ENCODE assay signal across 12 cellular contexts in the genomic region with DNA sequence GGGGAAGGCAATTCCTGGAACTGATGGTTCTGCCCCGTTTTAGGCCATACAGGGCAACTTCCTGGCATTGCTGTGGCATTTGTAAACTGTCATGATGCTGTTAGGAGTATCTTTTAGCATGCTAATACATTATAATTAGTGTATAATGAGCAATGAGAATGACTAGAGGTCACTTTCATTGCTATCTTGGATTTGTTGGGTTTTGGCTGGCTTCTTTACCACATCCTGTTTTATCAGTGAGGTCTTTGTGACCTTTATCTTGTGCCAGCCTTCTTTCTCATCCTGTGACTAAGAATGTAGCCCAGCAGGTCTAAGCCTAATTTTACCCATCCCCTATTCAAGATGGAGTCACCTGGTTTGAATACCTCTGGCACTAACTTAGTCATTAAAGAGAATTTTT. TPM values are rescaled to one million over a fixed set of nuclear protein-coding genes. Genes with fewer than 3 reads are reported as not detected.
DNase-seq lines count a peak whose midpoint lies in the region; ATAC-seq, FAIRE-seq and TF ChIP-seq lines count a peak whose summit lies in the region.
"Had no signal": no experiment of that assay in that cellular context is flagged by ENCODE, and none has a peak within 500 bp of the region (broad histone marks: within the 10 kb centered on the region; RNA-seq: fewer than 3 reads in every experiment).

No MANE protein-coding gene starts in this region.

- 0% methylated on average over 1 of the region's 1 CpG for WGBS in K562 (ENCODE audit: insufficient coverage, low coverage, missing lambda C conversion rate)
- WGBS in smooth muscle cell (ENCODE audit: low lambda C conversion rate), result 47% methylated on average over 1 of the region's 1 CpG

- TF ChIP-seq CTCF in K562 (IDR thresholded peaks at IDR 0.05 in 2 of 3, conservative IDR thresholded peaks at IDR 0.05 in 1 of 3; ENCODE audit: insufficient read depth in 2 of 3, low read depth in 1 of 3, low read length in 3 of 3) (no peak), smooth muscle cell (IDR thresholded peaks at IDR 0.05; ENCODE audit: borderline replicate concordance, insufficient read depth, poor library complexity, severe bottlenecking) (no peak)

- H3K27me3 Mint-ChIP-seq in activated T-cell treated with anti-CD3 and anti-CD28 coated beads, Interleukin-2, amount 50 U/mL, for 24 hours, result no peaks in the 10 kb centered on the region
- H3K27me3 Mint-ChIP-seq: B cell had no signal

- H3K4me1 Mint-ChIP-seq in activated T-cell treated with anti-CD3 and anti-CD28 coated beads, Interleukin-2, amount 50 U/mL, for 24 hours (ENCODE audit: low read depth), result peaks cover 77% of the 10 kb centered on the region

- H3K79me2 ChIP-seq in K562 (ENCODE audit: control insufficient read depth, insufficient read depth, low read length) (no peaks in the 10 kb centered on the region), smooth muscle cell (ENCODE audit: low read depth) (no peaks in the 10 kb centered on the region)

- H3F3A ChIP-seq in smooth muscle cell (ENCODE audit: low read depth), result no peaks in the 10 kb centered on the region

- H3K27me3 ChIP-seq in K562 (ENCODE audit: control insufficient read depth in 2 of 2, insufficient read depth in 2 of 2, low read length in 2 of 2) (no peaks in the 10 kb centered on the region), smooth muscle cell (ENCODE audit: low read depth) (no peaks in the 10 kb centered on the region)
- H3K27me3 ChIP-seq: neutrophil had no signal

- H3K4me1 ChIP-seq in K562 (replicated peaks in 1 of 2; ENCODE audit: control insufficient read depth in 2 of 2, insufficient read depth in 2 of 2, low read length in 2 of 2) (peaks cover 0 to 29% of the 10 kb centered on the region in 2 experiments; a peak in 3 of 5 replicates), smooth muscle cell (ENCODE audit: low read depth) (no peaks in the 10 kb centered on the region)

- no peak for DNase-seq in activated T-cell treated with anti-CD3 and anti-CD28 coated beads, Interleukin-2, amount 50 U/mL, for 24 hours
- DNase-seq in activated T-cell treated with anti-CD3 and anti-CD28 coated beads, Interleukin-2, amount 50 U/mL, for 1 hour, result no peak
- DNase-seq in OCI-M1 (lab: John Stamatoyannopoulos, UW) (peak; percentile 80), K562 (ENCODE audit: extremely low read depth in 1 of 4, low spot score in 3 of 4) (peak in 1 of 4 experiments; percentile 10), smooth muscle cell (lab: John Stamatoyannopoulos, UW; ENCODE audit: unreplicated experiment) (no peak), HuH-7.5 (ENCODE audit: low spot score) (no peak), SIG-M5 (lab: John Stamatoyannopoulos, UW) (no peak)

- ATAC-seq in K562 (no peak), HG03571 (IDR thresholded peaks at IDR 0.05; ENCODE audit: unreplicated experiment) (no peak)
- ATAC-seq: HepG2 had no signal

- H3K9ac ChIP-seq in K562 (ENCODE audit: insufficient read depth in 1 of 2, low read depth in 2 of 2, low read length in 2 of 2) (no peak overlapping the region), smooth muscle cell (ENCODE audit: low read depth) (no peak overlapping the region)

- no peaks in the 10 kb centered on the region for H3K9me1 ChIP-seq in K562 (ENCODE audit: control insufficient read depth, insufficient read depth, low read length)

- no peak overlapping the region for H3K4me2 ChIP-seq in K562 (ENCODE audit: insufficient read depth, low read length)
- peak overlapping the region; percentile 57 for H3K4me2 ChIP-seq in smooth muscle cell

- POLR2A ChIA-PET in K562 (lab: Yijun Ruan, JAX), result no interaction called here

- no peak for FAIRE-seq in K562 (lab: Jason Lieb, UNC)
- FAIRE-seq: colon, HepG2 had no signal

- peak overlapping the region; percentile 95 for H3K27ac Mint-ChIP-seq in activated T-cell treated with anti-CD3 and anti-CD28 coated beads, Interleukin-2, amount 50 U/mL, for 24 hours
- H3K27ac Mint-ChIP-seq: B cell had no signal

- TF ChIP-seq EP300 in K562 (IDR thresholded peaks at IDR 0.05; ENCODE audit: low read length), result 0 out of 2 replicates have a peak, but pooled peaks have one; percentile 15

- CTCF ChIA-PET in K562 (lab: Yijun Ruan, JAX; ENCODE audit: low intra/inter-chr PET ratio), result no interaction called here

- peaks cover 66% of the 10 kb centered on the region for H3K36me3 Mint-ChIP-seq in activated T-cell treated with anti-CD3 and anti-CD28 coated beads, Interleukin-2, amount 50 U/mL, for 24 hours (ENCODE audit: low read depth)

- H3K27ac ChIP-seq in K562 (ENCODE audit: extremely low read depth, low read depth, low read length), result no peak overlapping the region
- H3K27ac ChIP-seq in smooth muscle cell (ENCODE audit: low read depth), result peak overlapping the region; percentile 89
- H3K27ac ChIP-seq: neutrophil had no signal

- H3K4me3 Mint-ChIP-seq in activated T-cell treated with anti-CD3 and anti-CD28 coated beads, Interleukin-2, amount 50 U/mL, for 24 hours, result no peak overlapping the region
- H3K4me3 Mint-ChIP-seq: B cell had no signal

- H4K20me1 ChIP-seq in K562 (replicated peaks; ENCODE audit: control insufficient read depth, insufficient read depth, low read length) (no peaks in the 10 kb centered on the region), smooth muscle cell (ENCODE audit: low read depth) (no peaks in the 10 kb centered on the region)

- H3K36me3 ChIP-seq in K562 (ENCODE audit: control insufficient read depth, insufficient read depth, low read length) (no peaks in the 10 kb centered on the region), smooth muscle cell (ENCODE audit: low read depth) (no peaks in the 10 kb centered on the region)
- H3K36me3 ChIP-seq: neutrophil had no signal

- no peak for TF ChIP-seq POLR2A in K562 (conservative IDR thresholded peaks at IDR 0.05)

- peaks cover 4% of the 10 kb centered on the region for H3K9me3 ChIP-seq in K562 (replicated peaks; ENCODE audit: control insufficient read depth, insufficient read depth, low read depth, low read length)
- peaks cover 3% of the 10 kb centered on the region for H3K9me3 ChIP-seq in smooth muscle cell (replicated peaks; ENCODE audit: low read depth)

- no peak for TF ChIP-seq RAD21 in K562 (CRISPR knock-in tag; conservative IDR thresholded peaks at IDR 0.05 in 1 of 2, IDR thresholded peaks at IDR 0.05 in 1 of 2)

- no peak overlapping the region for H3K4me3 ChIP-seq in K562
- H3K4me3 ChIP-seq in smooth muscle cell, result no peak overlapping the region

- no TSS peak for BruUV-seq in K562 (replicated peaks; lab: Mats Ljungman, UMichigan)

- H3K9me3 Mint-ChIP-seq in activated T-cell treated with anti-CD3 and anti-CD28 coated beads, Interleukin-2, amount 50 U/mL, for 24 hours, result peaks cover 49% of the 10 kb centered on the region

- in situ Hi-C loops in K562 (cut with MboI), result no loop called here

- intact Hi-C loops in K562 (cut with micrococcal nuclease), result no loop called here

- no peak overlapping the region for H2AFZ ChIP-seq in K562 (ENCODE audit: low read depth, low read length)
- no peak overlapping the region for H2AFZ ChIP-seq in smooth muscle cell (ENCODE audit: low read depth)

TF ChIP-seq in K562, 482 proteins besides CTCF, POLR2A, EP300 and RAD21 (continues in another document):
- TF ChIP-seq ETV1 (tag; conservative IDR thresholded peaks at IDR 0.05; ENCODE audit: low read depth), result peak; percentile 47
- TF ChIP-seq, protein P1, sequence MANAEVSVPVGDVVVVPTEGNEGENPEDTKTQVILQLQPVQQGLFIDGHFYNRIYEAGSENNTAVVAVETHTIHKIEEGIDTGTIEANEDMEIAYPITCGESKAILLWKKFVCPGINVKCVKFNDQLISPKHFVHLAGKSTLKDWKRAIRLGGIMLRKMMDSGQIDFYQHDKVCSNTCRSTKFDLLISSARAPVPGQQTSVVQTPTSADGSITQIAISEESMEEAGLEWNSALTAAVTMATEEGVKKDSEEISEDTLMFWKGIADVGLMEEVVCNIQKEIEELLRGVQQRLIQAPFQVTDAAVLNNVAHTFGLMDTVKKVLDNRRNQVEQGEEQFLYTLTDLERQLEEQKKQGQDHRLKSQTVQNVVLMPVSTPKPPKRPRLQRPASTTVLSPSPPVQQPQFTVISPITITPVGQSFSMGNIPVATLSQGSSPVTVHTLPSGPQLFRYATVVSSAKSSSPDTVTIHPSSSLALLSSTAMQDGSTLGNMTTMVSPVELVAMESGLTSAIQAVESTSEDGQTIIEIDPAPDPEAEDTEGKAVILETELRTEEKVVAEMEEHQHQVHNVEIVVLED (CRISPR knock-in tag; IDR thresholded peaks at IDR 0.05), result no peak
- TF ChIP-seq CBFA2T3 (IDR thresholded peaks at IDR 0.05), result peak; percentile 46
- TF ChIP-seq, protein P2, sequence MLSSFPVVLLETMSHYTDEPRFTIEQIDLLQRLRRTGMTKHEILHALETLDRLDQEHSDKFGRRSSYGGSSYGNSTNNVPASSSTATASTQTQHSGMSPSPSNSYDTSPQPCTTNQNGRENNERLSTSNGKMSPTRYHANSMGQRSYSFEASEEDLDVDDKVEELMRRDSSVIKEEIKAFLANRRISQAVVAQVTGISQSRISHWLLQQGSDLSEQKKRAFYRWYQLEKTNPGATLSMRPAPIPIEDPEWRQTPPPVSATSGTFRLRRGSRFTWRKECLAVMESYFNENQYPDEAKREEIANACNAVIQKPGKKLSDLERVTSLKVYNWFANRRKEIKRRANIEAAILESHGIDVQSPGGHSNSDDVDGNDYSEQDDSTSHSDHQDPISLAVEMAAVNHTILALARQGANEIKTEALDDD (IDR thresholded peaks at IDR 0.05), result 0 out of 2 replicates have a peak, but pooled peaks have one; percentile 26
- 0 out of 2 replicates have a peak, but pooled peaks have one; percentile 14 for TF ChIP-seq NFE2 (IDR thresholded peaks at IDR 0.05; ENCODE audit: low read depth)
- no peak for TF ChIP-seq MECOM (CRISPR knock-in tag; IDR thresholded peaks at IDR 0.05)

RNA-seq across cellular contexts. Expression of a gene that starts 51.2 kb away (rescaled TPM):
- total RNA-seq in K562 (2011; cell fraction: chromatin; rRNA removed; ENCODE audit: low replicate concordance), result 1.1 and 1.4 TPM in 2 replicates
- total RNA-seq in K562 (2011; cell fraction: nucleolus; rRNA removed), result 1.0 and 1.6 TPM in 2 replicates
- 0.15 and 0.59 TPM in 2 replicates for total RNA-seq in K562 (2011; cell fraction: nucleoplasm; rRNA removed)
- 2.7 and 2.8 TPM in 2 replicates for total RNA-seq in K562 (2014; rRNA removed)
- 3.5 and 4.4 TPM in 2 replicates for total RNA-seq in K562 (2014; rRNA removed; fragmentation: Illumina TruSeq; extraction: Trizol)
- 6.4 and 6.6 TPM in 2 replicates for total RNA-seq in K562 (2015; rRNA removed; fragmentation: Illumina TruSeq; extraction: Trizol)
- total RNA-seq in K562 (2021), result 2.4 and 3.8 TPM in 2 replicates
- polyA plus RNA-seq in K562 (2011; rRNA removed), result 0.72 and 2.7 TPM in 2 replicates
- polyA plus RNA-seq in K562 (2011; cell fraction: cytosol; rRNA removed), result 0.45 and 1.7 TPM in 2 replicates
- 1.8 and 7.2 TPM in 2 replicates for polyA plus RNA-seq in K562 (2011; cell fraction: nucleus; rRNA removed)
- polyA plus RNA-seq in K562 (2012), result 6.1 and 17.9 TPM in 2 replicates
- polyA plus RNA-seq in K562 (2014; fragmentation: Illumina TruSeq; extraction: Trizol), result 6.3 and 7.1 TPM in 2 replicates
- polyA plus RNA-seq in K562 (2014; fragmentation: Nextera tagmentation; extraction: Ambion mirVana), result 1 to 10 TPM; 1.3 to 1.5 TPM
- polyA plus RNA-seq in K562 (2014; rRNA removed), result 2.1 and 3.3 TPM in 2 replicates
- polyA minus RNA-seq in K562 (2011; rRNA and poly(A)+ RNA removed), result 0.84 and 1.7 TPM in 2 replicates
- polyA minus RNA-seq in K562 (2011; cell fraction: cytosol; rRNA and poly(A)+ RNA removed), result 5.1 TPM in 1 of 2 replicates, not detected in the other
- 0.67 and 4.9 TPM in 2 replicates for polyA minus RNA-seq in K562 (2011; cell fraction: nucleus; rRNA and poly(A)+ RNA removed)
- not detected in 2 replicates for total RNA-seq in smooth muscle cell
- not detected in 2 replicates for polyA plus RNA-seq in smooth muscle cell
- total RNA-seq: HepG2 had no signal
- polyA plus RNA-seq: HepG2 had no signal
